Comparison of ENCODE assay signal across 25 cellular contexts in genomic region chr18:36374262-36374661, GRCh38.
DNase-seq lines count a peak whose midpoint lies in the region; ATAC-seq, FAIRE-seq and TF ChIP-seq lines count a peak whose summit lies in the region.
"Had no signal": no experiment of that assay in that cellular context is flagged by ENCODE, and none has a peak within 500 bp of the region (broad histone marks: within the 10 kb centered on the region; RNA-seq: fewer than 3 reads in every experiment).

No MANE protein-coding gene starts in this region.

- H3K4me1 ChIP-seq in cardiac muscle cell (ENCODE audit: low read depth) (peaks cover 45% of the 10 kb centered on the region), RWPE2 (ENCODE audit: insufficient read depth, poor library complexity, severe bottlenecking) (peaks cover 27% of the 10 kb centered on the region), endothelial cell of umbilical vein (ENCODE audit: control insufficient read depth, extremely low read depth, insufficient read depth, low read length) (no peaks in the 10 kb centered on the region), thoracic aorta (ENCODE audit: control insufficient read depth in 1 of 2, low read depth in 2 of 2) (peaks cover 23 to 61% of the 10 kb centered on the region in 2 donors)
- H3K4me1 ChIP-seq: HAP-1 had no signal

- H3K9me1 ChIP-seq in endothelial cell of umbilical vein (replicated peaks; ENCODE audit: control insufficient read depth, extremely low read depth, insufficient read depth, low read length): no peaks in the 10 kb centered on the region

- POLR2A ChIA-PET in endothelial cell of umbilical vein (lab: Charles Lee): no interaction called here

- peak overlapping the region; percentile 23 for H3K27ac ChIP-seq in cardiac muscle cell
- H3K27ac ChIP-seq in RWPE2 (ENCODE audit: poor library complexity, severe bottlenecking): peak overlapping the region; percentile 65
- H3K27ac ChIP-seq in endothelial cell of umbilical vein (ENCODE audit: insufficient read depth, low read depth, low read length): no peak overlapping the region
- peak overlapping the region in 1 of 2 donors; percentile 55 for H3K27ac ChIP-seq in thoracic aorta

- FAIRE-seq in endothelial cell of umbilical vein (lab: Jason Lieb, UNC): no peak
- FAIRE-seq: G401.6, GM12878, HepG2, K562 had no signal

- H3K9me3 ChIP-seq in cardiac muscle cell (ENCODE audit: low read depth): no peaks in the 10 kb centered on the region
- H3K9me3 ChIP-seq in RWPE2 (ENCODE audit: severe bottlenecking): no peaks in the 10 kb centered on the region
- no peaks in the 10 kb centered on the region for H3K9me3 ChIP-seq in endothelial cell of umbilical vein (replicated peaks; ENCODE audit: control insufficient read depth, insufficient read depth, low read length)
- no peaks in the 10 kb centered on the region for H3K9me3 ChIP-seq in thoracic aorta
- H3K9me3 ChIP-seq: HAP-1 had no signal

- dilution Hi-C loops in endothelial cell of umbilical vein (cut with MboI; ENCODE audit: extremely low pct_ligation_motif_present, low sequenced_read_pairs): no loop called here

- BruUV-seq in endothelial cell of umbilical vein (replicated peaks; lab: Mats Ljungman, UMichigan): no TSS peak

- TF ChIP-seq CTCF in cardiac muscle cell (IDR thresholded peaks at IDR 0.05; ENCODE audit: low read depth, low read length) (no peak), RWPE2 (IDR thresholded peaks at IDR 0.05; ENCODE audit: poor library complexity, severe bottlenecking) (no peak), endothelial cell of umbilical vein (IDR thresholded peaks at IDR 0.05; ENCODE audit: extremely low read depth in 1 of 2, insufficient read depth in 1 of 2, low read depth in 1 of 2, low read length in 2 of 2) (no peak), thoracic aorta (IDR thresholded peaks at IDR 0.05) (no peak)

- no peak overlapping the region for H3K9ac ChIP-seq in endothelial cell of umbilical vein (replicated peaks; ENCODE audit: extremely low read depth, insufficient read depth, low read length)

- no peak for ATAC-seq in Right ventricle myocardium superior (ENCODE audit: poor library complexity)
- ATAC-seq in RWPE2 (ENCODE audit: low read depth): no peak; the same call in 2 of the 3 replicates
- no peak for ATAC-seq in thoracic aorta (ENCODE audit: insufficient number of reproducible peaks, low FRiP score, low read depth)
- ATAC-seq: HepG2, K562 had no signal

- peaks cover 8% of the 10 kb centered on the region for H3K36me3 ChIP-seq in cardiac muscle cell
- no peaks in the 10 kb centered on the region for H3K36me3 ChIP-seq in RWPE2 (ENCODE audit: low read depth)
- no peaks in the 10 kb centered on the region for H3K36me3 ChIP-seq in endothelial cell of umbilical vein (ENCODE audit: control insufficient read depth in 2 of 2, extremely low read depth in 1 of 2, insufficient read depth in 2 of 2, low read length in 2 of 2)
- H3K36me3 ChIP-seq in thoracic aorta: no peaks in the 10 kb centered on the region
- H3K36me3 ChIP-seq: HAP-1 had no signal

- H3K27me3 ChIP-seq in cardiac muscle cell (no peaks in the 10 kb centered on the region), RWPE2 (ENCODE audit: insufficient read depth, poor library complexity, severe bottlenecking) (no peaks in the 10 kb centered on the region), endothelial cell of umbilical vein (ENCODE audit: control insufficient read depth in 2 of 2, insufficient read depth in 2 of 2, low read length in 2 of 2) (peaks cover 0 to 3% of the 10 kb centered on the region in 2 experiments), thoracic aorta (replicated peaks; ENCODE audit: insufficient read depth) (no peaks in the 10 kb centered on the region)

- H2AFZ ChIP-seq in endothelial cell of umbilical vein (ENCODE audit: low read depth, low read length): no peak overlapping the region
- H2AFZ ChIP-seq: PC-9 had no signal

- CTCF ChIA-PET in endothelial cell of umbilical vein (lab: Charles Lee): interaction anchor here (0.8 kb wide), 1 partner anchor 9 kb away, joined by 3 read pairs; no protein-coding TSS in a partner anchor

- H3K4me3 ChIP-seq in cardiac muscle cell (no peak overlapping the region), RWPE2 (ENCODE audit: severe bottlenecking) (no peak overlapping the region), endothelial cell of umbilical vein (replicated peaks in 1 of 3; ENCODE audit: insufficient read depth in 1 of 3, low read depth in 1 of 3, low read length in 3 of 3) (no peak overlapping the region), thoracic aorta (peak overlapping the region; percentile 45)
- H3K4me3 ChIP-seq: GM12878, HAP-1, K562, PC-9 had no signal

- H3K4me2 ChIP-seq in endothelial cell of umbilical vein (ENCODE audit: insufficient read depth, low read length): no peak overlapping the region
- H3K4me2 ChIP-seq: PC-9 had no signal

- TF ChIP-seq POLR2A in endothelial cell of umbilical vein (IDR thresholded peaks at IDR 0.05; ENCODE audit: low read depth, low read length): no peak

- intact Hi-C loops in Right ventricle myocardium superior (cut with DNase I): no loop called here
- intact Hi-C loops in endothelial cell of umbilical vein (cut with micrococcal nuclease): no loop called here

- H4K20me1 ChIP-seq in endothelial cell of umbilical vein (replicated peaks; ENCODE audit: control insufficient read depth, extremely low read depth, insufficient read depth, low read length): no peaks in the 10 kb centered on the region

- no peaks in the 10 kb centered on the region for H3K79me2 ChIP-seq in endothelial cell of umbilical vein (ENCODE audit: control insufficient read depth, insufficient read depth, low read length)

- DNase-seq in cardiac muscle cell (ENCODE audit: low read depth in 1 of 2, low spot score in 1 of 2) (peak in 1 of 2 donors; percentile 34), Right ventricle myocardium superior (no peak), RWPE2 (ENCODE audit: low spot score) (no peak), endothelial cell of umbilical vein (ENCODE audit: low read depth, low spot score) (no peak), thoracic aorta (ENCODE audit: low spot score) (no peak), cerebellum (ENCODE audit: low spot score) (no peak)
- DNase-seq in stimulated activated CD4-positive, alpha-beta T cell treated with anti-CD3 and anti-CD28 coated beads, Interleukin-2, amount 100 ng/mL, for 24 hours: no peak
- DNase-seq in stimulated activated CD4-positive, alpha-beta T cell treated with anti-CD3 and anti-CD28 coated beads, Interleukin-4, amount 100 ng/mL, for 4 hours: no peak
- DNase-seq: 8988T, DMS153, DND-41, GOT3, Kasumi-1, NCI-H1105 treated with DMSO at 0.1 percent for 48 hours, NCI-H146, NCI-H1930, NCI-H2227 treated with DMSO at 0.1 percent for 48 hours, NCI-H526 treated with DMSO at 0.1 percent for 48 hours, PC-9, SHP77 had no signal

TF ChIP-seq in endothelial cell of umbilical vein, 7 proteins besides CTCF, POLR2A, EP300 and RAD21:
- TF ChIP-seq FOS (IDR thresholded peaks at IDR 0.05; ENCODE audit: borderline replicate concordance, insufficient read depth, low read length) (peak; percentile 21), GATA2 (IDR thresholded peaks at IDR 0.05; ENCODE audit: insufficient read depth, insufficient read length, low read depth, low read length) (no peak)
